ENCODE assay signal across 8 cellular contexts in the genomic region with DNA sequence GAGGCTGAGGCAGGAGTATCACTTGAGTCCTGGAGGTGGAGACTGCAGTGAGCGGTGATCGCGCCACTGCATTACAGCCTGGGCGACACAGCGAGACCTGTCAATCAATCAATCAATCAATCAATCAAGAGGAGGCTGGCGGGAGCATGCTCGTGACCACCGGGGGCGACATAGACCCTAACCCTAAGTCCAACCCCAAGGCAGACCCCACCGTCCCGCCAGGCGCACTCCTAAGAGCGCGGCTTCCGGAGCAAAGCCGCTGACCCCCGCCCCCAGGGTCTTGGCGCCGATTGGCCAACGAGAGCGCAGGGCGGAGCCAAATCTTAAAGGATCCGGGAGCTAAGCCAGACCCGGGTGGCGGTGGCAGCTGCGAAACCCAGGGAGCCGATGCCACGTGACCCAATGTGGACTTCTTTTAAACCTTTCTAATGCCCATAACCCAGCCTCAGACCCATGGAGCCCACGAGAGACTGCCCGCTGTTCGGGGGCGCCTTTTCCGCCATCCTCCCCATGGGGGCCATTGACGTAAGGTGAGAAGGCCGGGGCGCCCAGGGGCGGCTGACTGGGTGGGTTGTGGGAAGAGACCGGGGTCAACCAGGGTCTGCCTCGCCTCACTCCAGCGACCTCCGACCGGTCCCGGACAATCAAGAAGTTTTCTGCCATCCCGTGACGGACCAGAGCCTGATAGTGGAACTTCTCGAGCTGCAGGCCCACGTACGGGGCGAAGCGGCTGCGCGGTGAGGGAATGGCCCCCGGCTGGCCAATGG. TPM values are rescaled to one million over a fixed set of nuclear protein-coding genes. Genes with fewer than 3 reads are reported as not detected.
DNase-seq lines count a peak whose midpoint lies in the region; ATAC-seq and TF ChIP-seq lines count a peak whose summit lies in the region.

RANGRF (plus strand) TSS at position 335 of the 767 bp plus-strand sequence; CDS start at position 454, 119 bp downstream.

- H3K27me3 Mint-ChIP-seq in T-helper 2 cell treated with Interferon-gamma antibody and Interleukin-4, amounts not matched to agents 5 μg/mL and 100 μg/mL, for 36 hours (ENCODE audit: low read depth), result no peaks in the 10 kb centered on the region

- WGBS in right cardiac atrium, result under 1% methylated on average over 53 of the region's 53 CpGs

- peak in 1 of 2 donors; percentile 62 for TF ChIP-seq POLR2A in uterus (IDR thresholded peaks at IDR 0.05)

- no peaks in the 10 kb centered on the region for H3K9me3 Mint-ChIP-seq in T-helper 2 cell treated with Interferon-gamma antibody and Interleukin-4, amounts not matched to agents 5 μg/mL and 100 μg/mL, for 36 hours

- H3K27ac Mint-ChIP-seq in T-helper 2 cell treated with Interferon-gamma antibody and Interleukin-4, amounts not matched to agents 5 μg/mL and 100 μg/mL, for 36 hours, result peak within 1 kb of the TSS; percentile 90

- ATAC-seq in HG02759 (IDR thresholded peaks at IDR 0.05; ENCODE audit: unreplicated experiment), result peak; percentile 87
- ATAC-seq in right cardiac atrium, result peak; percentile 93

- DNase-seq in GM12864 (ENCODE audit: low read depth), result no peak
- peak; percentile 91 for DNase-seq in NCI-H146 (lab: John Stamatoyannopoulos, UW)
- DNase-seq in T-helper 2 cell treated with Interferon-gamma antibody and Interleukin-4, amounts not matched to agents 5 μg/mL and 100 μg/mL, for 36 hours (ENCODE audit: low spot score), result peak; percentile 88
- DNase-seq in ascending aorta (ENCODE audit: low spot score in 2 of 2), result peak; percentile 42 to 93
- DNase-seq in right cardiac atrium, result peak; percentile 91 to 97 (median 97)
- DNase-seq in uterus, result peak; percentile 88 to 89

- intact Hi-C loops in ascending aorta (cut with DNase I) (loop anchor here (1.0 to 2.0 kb wide), 3 partner anchors 39 to 170 kb away; partner anchors contain the start of genes ALOXE3 and PFAS), right cardiac atrium (cut with DNase I) (no loop called here), uterus (cut with DNase I; ENCODE audit: low total_unique reads) (no loop called here)

- H3K27ac ChIP-seq in ascending aorta, result peak within 1 kb of the TSS; percentile 89 to 94
- peak within 1 kb of the TSS; percentile 99 for H3K27ac ChIP-seq in right cardiac atrium (ENCODE audit: low read length)
- H3K27ac ChIP-seq in rectal smooth muscle tissue (ENCODE audit: low read depth, low read length), result peak within 1 kb of the TSS; percentile 95
- peak within 1 kb of the TSS; percentile 92 to 96 for H3K27ac ChIP-seq in uterus

- H3K36me3 ChIP-seq in ascending aorta (no peaks in the 10 kb centered on the region), rectal smooth muscle tissue (ENCODE audit: control insufficient read depth, insufficient read depth, low read length) (no peaks in the 10 kb centered on the region), uterus (no peaks in the 10 kb centered on the region)

- H3K9me3 ChIP-seq in ascending aorta (no peaks in the 10 kb centered on the region), right cardiac atrium (ENCODE audit: control insufficient read depth, low read length) (no peaks in the 10 kb centered on the region), uterus (no peaks in the 10 kb centered on the region)

- H3K36me3 Mint-ChIP-seq in T-helper 2 cell treated with Interferon-gamma antibody and Interleukin-4, amounts not matched to agents 5 μg/mL and 100 μg/mL, for 36 hours (ENCODE audit: low read depth), result peaks cover 22% of the 10 kb centered on the region

- peak within 1 kb of the TSS; percentile 80 for H3K9ac ChIP-seq in rectal smooth muscle tissue (ENCODE audit: low read length)

- peak within 1 kb of the TSS; percentile 93 for H3K4me3 Mint-ChIP-seq in T-helper 2 cell treated with Interferon-gamma antibody and Interleukin-4, amounts not matched to agents 5 μg/mL and 100 μg/mL, for 36 hours

- peak within 1 kb of the TSS; percentile 82 for H3K4me3 ChIP-seq in GM12864 (ENCODE audit: low read depth, low read length)
- H3K4me3 ChIP-seq in ascending aorta, result peak within 1 kb of the TSS; percentile 81 to 87
- H3K4me3 ChIP-seq in right cardiac atrium (ENCODE audit: low read length), result peak within 1 kb of the TSS; percentile 92
- peak within 1 kb of the TSS; percentile 86 for H3K4me3 ChIP-seq in rectal smooth muscle tissue (ENCODE audit: low read length)
- peak within 1 kb of the TSS; percentile 88 to 89 for H3K4me3 ChIP-seq in uterus

- peaks cover 4 to 11% of the 10 kb centered on the region in 2 donors for H3K4me1 ChIP-seq in ascending aorta
- peaks cover 4% of the 10 kb centered on the region for H3K4me1 ChIP-seq in right cardiac atrium (ENCODE audit: control insufficient read depth, insufficient read depth, low read length)
- H3K4me1 ChIP-seq in rectal smooth muscle tissue (ENCODE audit: control insufficient read depth, insufficient read depth, low read length), result peaks cover 8% of the 10 kb centered on the region
- peaks cover 0 to 6% of the 10 kb centered on the region in 2 donors for H3K4me1 ChIP-seq in uterus

- H3K27me3 ChIP-seq in ascending aorta (no peaks in the 10 kb centered on the region), right cardiac atrium (ENCODE audit: control insufficient read depth, insufficient read depth) (no peaks in the 10 kb centered on the region), rectal smooth muscle tissue (ENCODE audit: control insufficient read depth, insufficient read depth, low read length) (no peaks in the 10 kb centered on the region), uterus (no peaks in the 10 kb centered on the region)

- TF ChIP-seq CTCF in GM12864 (IDR thresholded peaks at IDR 0.05; ENCODE audit: low read depth, low read length, missing control alignments) (no peak), ascending aorta (IDR thresholded peaks at IDR 0.05) (no peak), uterus (IDR thresholded peaks at IDR 0.05) (no peak)

- H3K4me1 Mint-ChIP-seq in T-helper 2 cell treated with Interferon-gamma antibody and Interleukin-4, amounts not matched to agents 5 μg/mL and 100 μg/mL, for 36 hours (ENCODE audit: low read depth), result peaks cover 47% of the 10 kb centered on the region

RNA-seq across cellular contexts. Expression of gene RANGRF, which starts in this region (rescaled TPM):
- total RNA-seq in ascending aorta, result 15.5 TPM
- 10 to 100 TPM; 27.2 to 33.0 (median 30.0) TPM for total RNA-seq in right cardiac atrium
- 45.5 TPM for polyA plus RNA-seq in right cardiac atrium
- total RNA-seq in uterus, result 10 to 100 TPM in 2 of 4 donors, 1 to 10 TPM in 2; 5.1 to 39.6 (median 16.4) TPM
